Comparison of ENCODE assay signal across 18 cellular contexts in genomic region chr20:19351542-19351941, GRCh38.
DNase-seq lines count a peak whose midpoint lies in the region; ATAC-seq, FAIRE-seq and TF ChIP-seq lines count a peak whose summit lies in the region.
"Had no signal": no experiment of that assay in that cellular context is flagged by ENCODE, and none has a peak within 500 bp of the region (broad histone marks: within the 10 kb centered on the region; RNA-seq: fewer than 3 reads in every experiment).

No MANE protein-coding gene starts in this region.

- H3K27me3 Mint-ChIP-seq in GM23338 (ENCODE audit: insufficient read depth, low read depth, poor library complexity) (peaks cover 4% of the 10 kb centered on the region), mesothelial cell of epicardium (ENCODE audit: low read depth) (peaks cover 2% of the 10 kb centered on the region)
- no peaks in the 10 kb centered on the region for H3K27me3 Mint-ChIP-seq in activated naive CD4-positive, alpha-beta T cell treated with anti-CD3 and anti-CD28 coated beads, Interleukin-2, amount 10 ng/mL, durations not matched to agents 7 days and 5 days
- H3K27me3 Mint-ChIP-seq: CD4-positive, CD25-positive, alpha-beta regulatory T cell had no signal

- H2AFZ ChIP-seq in GM23338 = no peak overlapping the region

- no peaks in the 10 kb centered on the region for H4K20me1 ChIP-seq in GM23338 (replicated peaks; ENCODE audit: insufficient read depth)
- H4K20me1 ChIP-seq: BLaER1 treated with 17β-estradiol and CSF1 and Interleukin-3, amounts not matched to agents 10 nM and 100 nM had no signal

- no peaks in the 10 kb centered on the region for H3F3A ChIP-seq in GM23338 (replicated peaks; ENCODE audit: low read depth)

- H3K9me2 ChIP-seq in GM23338 (ENCODE audit: insufficient read depth) = peaks cover 18% of the 10 kb centered on the region; the same call in 1 of the 2 replicates

- no peaks in the 10 kb centered on the region for H3K27me3 ChIP-seq in A673 (replicated peaks; ENCODE audit: insufficient read depth, low read depth, low read length, poor library complexity)
- no peaks in the 10 kb centered on the region for H3K27me3 ChIP-seq in GM23338 (ENCODE audit: insufficient read depth)
- H3K27me3 ChIP-seq in heart left ventricle = no peaks in the 10 kb centered on the region
- H3K27me3 ChIP-seq in pancreas = no peaks in the 10 kb centered on the region

- no TSS peak for BruUV-seq in A673 (replicated peaks; lab: Mats Ljungman, UMichigan)

- FAIRE-seq in pancreas (lab: Jason Lieb, UNC) = no peak
- FAIRE-seq: GM19239, H54, K562 had no signal

- POLR2A ChIA-PET in A673 (lab: Charles Lee; ENCODE audit: low non-redundant PET) = no interaction called here

- intact Hi-C loops in A673 (cut with micrococcal nuclease; ENCODE audit: unreplicated experiment) = no loop called here
- intact Hi-C loops in heart left ventricle (cut with DNase I) = no loop called here
- intact Hi-C loops in pancreas (cut with DNase I) = no loop called here

- H3K9me3 Mint-ChIP-seq in GM23338 (no peaks in the 10 kb centered on the region), mesothelial cell of epicardium (no peaks in the 10 kb centered on the region)
- no peaks in the 10 kb centered on the region for H3K9me3 Mint-ChIP-seq in activated naive CD4-positive, alpha-beta T cell treated with anti-CD3 and anti-CD28 coated beads, Interleukin-2, amount 10 ng/mL, durations not matched to agents 7 days and 5 days

- H3K4me3 ChIP-seq in A673 (ENCODE audit: low read depth, low read length, poor library complexity, severe bottlenecking) (no peak overlapping the region), GM23338 (no peak overlapping the region), epithelial cell of esophagus (ENCODE audit: low read length) (no peak overlapping the region), heart left ventricle (no peak overlapping the region), pancreas (no peak overlapping the region)
- H3K4me3 ChIP-seq: BLaER1 treated with 17β-estradiol and CSF1 and Interleukin-3, amounts not matched to agents 10 nM and 100 nM; K562 had no signal

- H3K4me3 Mint-ChIP-seq in GM23338 (no peak overlapping the region), mesothelial cell of epicardium (no peak overlapping the region)
- H3K4me3 Mint-ChIP-seq in activated naive CD4-positive, alpha-beta T cell treated with anti-CD3 and anti-CD28 coated beads, Interleukin-2, amount 10 ng/mL, durations not matched to agents 7 days and 5 days = no peak overlapping the region
- H3K4me3 Mint-ChIP-seq: CD4-positive, CD25-positive, alpha-beta regulatory T cell had no signal

- H3K4me1 ChIP-seq in A673 (ENCODE audit: insufficient read depth, low read length, poor library complexity, severe bottlenecking) (peaks cover 18% of the 10 kb centered on the region), GM23338 (ENCODE audit: insufficient read depth) (no peaks in the 10 kb centered on the region), heart left ventricle (peaks cover 0 to 5% (median 0%) of the 10 kb centered on the region in 12 donors), pancreas (no peaks in the 10 kb centered on the region)

- peak; percentile 26; the same call in 1 of the 2 replicates for TF ChIP-seq CTCF in A673 (conservative IDR thresholded peaks at IDR 0.05; ENCODE audit: low read depth, low read length)
- TF ChIP-seq CTCF in GM23338 (conservative IDR thresholded peaks at IDR 0.05; ENCODE audit: low read depth in 2 of 2) = no peak; a peak in 1 of 4 replicates
- peak; percentile 10 for TF ChIP-seq CTCF in epithelial cell of esophagus (IDR thresholded peaks at IDR 0.05; ENCODE audit: insufficient read depth, low read depth, low read length, missing control alignments)
- TF ChIP-seq CTCF in mesothelial cell of epicardium (IDR thresholded peaks at IDR 0.05; ENCODE audit: unreplicated experiment) = peak; percentile 36
- TF ChIP-seq CTCF in heart left ventricle (IDR thresholded peaks at IDR 0.05) = no peak
- no peak for TF ChIP-seq CTCF in pancreas (IDR thresholded peaks at IDR 0.05)

- no peak overlapping the region for H3K4me2 ChIP-seq in GM23338
- H3K4me2 ChIP-seq: BLaER1 treated with 17β-estradiol and CSF1 and Interleukin-3, amounts not matched to agents 10 nM and 100 nM had no signal

- no peak for DNase-seq in A673 (ENCODE audit: low spot score)
- peak; percentile 9 for DNase-seq in GM23338 (ENCODE audit: low spot score)
- no peak for DNase-seq in epithelial cell of esophagus (ENCODE audit: low read depth)
- no peak for DNase-seq in mesothelial cell of epicardium (ENCODE audit: low spot score in 2 of 2, unreplicated experiment in 2 of 2)
- DNase-seq in heart left ventricle = no peak
- DNase-seq in NCI-H748 (lab: John Stamatoyannopoulos, UW; ENCODE audit: unreplicated experiment) = no peak
- DNase-seq in pancreas = no peak
- DNase-seq in activated naive CD4-positive, alpha-beta T cell treated with anti-CD3 and anti-CD28 coated beads, Interleukin-2, amount 10 ng/mL, durations not matched to agents 7 days and 5 days = no peak
- DNase-seq: 8988T; ACHN; Calu3; CD4-positive, CD25-positive, alpha-beta regulatory T cell; DMS 273 treated with DMSO at 0.1 percent for 48 hours had no signal

- H3K27ac ChIP-seq in A673 (ENCODE audit: low read depth, low read length, poor library complexity, severe bottlenecking) = no peak overlapping the region
- no peak overlapping the region for H3K27ac ChIP-seq in GM23338 (ENCODE audit: low read depth)
- H3K27ac ChIP-seq in heart left ventricle = no peak overlapping the region
- no peak overlapping the region for H3K27ac ChIP-seq in pancreas
- H3K27ac ChIP-seq: BLaER1 treated with 17β-estradiol and CSF1 and Interleukin-3, amounts not matched to agents 10 nM and 100 nM; HL-60 had no signal

- CTCF ChIA-PET in A673 (lab: Charles Lee) = no interaction called here
- CTCF ChIA-PET in activated naive CD4-positive, alpha-beta T cell treated with anti-CD3 and anti-CD28 coated beads, Interleukin-2, amount 10 ng/mL, durations not matched to agents 7 days and 5 days (lab: Charles Lee) = interaction anchor here (0.7 kb wide), 1 partner anchor 11 kb away, joined by 3 read pairs; no protein-coding TSS in a partner anchor

- H3K36me3 Mint-ChIP-seq in GM23338 (ENCODE audit: low read depth) (no peaks in the 10 kb centered on the region), mesothelial cell of epicardium (no peaks in the 10 kb centered on the region)
- H3K36me3 Mint-ChIP-seq in activated naive CD4-positive, alpha-beta T cell treated with anti-CD3 and anti-CD28 coated beads, Interleukin-2, amount 10 ng/mL, durations not matched to agents 7 days and 5 days = no peaks in the 10 kb centered on the region
- H3K36me3 Mint-ChIP-seq: CD4-positive, CD25-positive, alpha-beta regulatory T cell had no signal

- H3K9me3 ChIP-seq in A673 (ENCODE audit: low read depth, low read length, poor library complexity, severe bottlenecking) (no peaks in the 10 kb centered on the region), heart left ventricle (no peaks in the 10 kb centered on the region), pancreas (no peaks in the 10 kb centered on the region)
- H3K9me3 ChIP-seq: BLaER1 treated with 17β-estradiol and CSF1 and Interleukin-3, amounts not matched to agents 10 nM and 100 nM had no signal

- H3K27ac Mint-ChIP-seq in GM23338 (no peak overlapping the region), mesothelial cell of epicardium (no peak overlapping the region)
- no peak overlapping the region for H3K27ac Mint-ChIP-seq in activated naive CD4-positive, alpha-beta T cell treated with anti-CD3 and anti-CD28 coated beads, Interleukin-2, amount 10 ng/mL, durations not matched to agents 7 days and 5 days
- H3K27ac Mint-ChIP-seq: CD4-positive, CD25-positive, alpha-beta regulatory T cell had no signal

- ATAC-seq in GM23338 (peak; percentile 33; the same call in 2 of the 3 replicates), heart left ventricle (no peak), pancreas (no peak)
- ATAC-seq: K562 had no signal

- H3K79me2 ChIP-seq in GM23338 (replicated peaks; ENCODE audit: insufficient read depth) = no peaks in the 10 kb centered on the region

- H3K36me3 ChIP-seq in A673 (ENCODE audit: insufficient read depth, low read length, poor library complexity, severe bottlenecking) (no peaks in the 10 kb centered on the region), GM23338 (ENCODE audit: insufficient read depth) (no peaks in the 10 kb centered on the region), heart left ventricle (no peaks in the 10 kb centered on the region), pancreas (no peaks in the 10 kb centered on the region)
- H3K36me3 ChIP-seq: BLaER1 treated with 17β-estradiol and CSF1 and Interleukin-3, amounts not matched to agents 10 nM and 100 nM had no signal

- WGBS in heart left ventricle, 4 donors = 35 to 48% (median 39%) methylated on average over 2 of the region's 2 CpGs
- WGBS in pancreas, 2 donors = 34 to 50% methylated on average over 2 of the region's 2 CpGs

- H3K4me1 Mint-ChIP-seq in GM23338 (peaks cover 5% of the 10 kb centered on the region; the same call in 1 of the 3 replicates), mesothelial cell of epicardium (no peaks in the 10 kb centered on the region)
- no peaks in the 10 kb centered on the region for H3K4me1 Mint-ChIP-seq in activated naive CD4-positive, alpha-beta T cell treated with anti-CD3 and anti-CD28 coated beads, Interleukin-2, amount 10 ng/mL, durations not matched to agents 7 days and 5 days
- H3K4me1 Mint-ChIP-seq: CD4-positive, CD25-positive, alpha-beta regulatory T cell had no signal

- no peak for TF ChIP-seq POLR2A in heart left ventricle (IDR thresholded peaks at IDR 0.05)

TF ChIP-seq in GM23338, 12 proteins besides CTCF, POLR2A, EP300 and RAD21 (continues in another document):
- TF ChIP-seq ZNF331 (CRISPR knock-in tag; IDR thresholded peaks at IDR 0.05; ENCODE audit: low read depth) (no peak), JUNB (IDR thresholded peaks at IDR 0.05; ENCODE audit: unreplicated experiment) (no peak), STAT1 (IDR thresholded peaks at IDR 0.05; ENCODE audit: unreplicated experiment) (no peak)

Comparison
In these comparisons a context has a peak if more than half of its experiments do, and no peak if none do; other contexts are left out.
1. CTCF ChIP-seq: peak in A673 (single experiment), epithelial cell of esophagus (single experiment) and mesothelial cell of epicardium (single experiment); none in GM23338 (0 of 2), heart left ventricle (0 of 12) and pancreas (0 of 4).